ENCODE assay signal across 12 cellular contexts in the genomic region with DNA sequence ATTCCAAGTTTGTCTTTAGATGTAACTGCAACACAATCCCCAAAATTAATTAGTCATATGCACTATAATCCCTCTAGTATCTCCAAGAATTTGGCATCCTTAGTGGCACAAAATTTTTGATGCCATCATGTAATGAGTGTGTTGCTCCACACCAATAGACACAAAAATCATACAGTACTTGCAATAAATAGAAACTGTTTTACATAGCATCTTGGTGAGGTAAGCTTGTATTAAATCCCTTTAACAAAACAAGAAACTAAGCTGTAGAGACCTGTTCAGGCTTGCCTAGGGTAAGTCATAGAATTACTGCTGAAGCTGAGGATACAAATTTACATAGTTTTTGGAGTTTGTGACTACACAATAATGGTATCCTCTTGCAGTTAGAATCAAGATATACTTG.
DNase-seq lines count a peak whose midpoint lies in the region; ATAC-seq, FAIRE-seq and TF ChIP-seq lines count a peak whose summit lies in the region.
"Had no signal": no experiment of that assay in that cellular context is flagged by ENCODE, and none has a peak within 500 bp of the region (broad histone marks: within the 10 kb centered on the region; RNA-seq: fewer than 3 reads in every experiment).

No MANE protein-coding gene starts in this region.

- in situ Hi-C loops in HepG2 (cut with HindIII; ENCODE audit: extremely low pct_ligation_motif_present, low pct_unique_long_range_greater_than_20kb), result no loop called here

- H3K79me2 ChIP-seq in smooth muscle cell (ENCODE audit: low read depth), result no peaks in the 10 kb centered on the region
- no peaks in the 10 kb centered on the region for H3K79me2 ChIP-seq in HepG2 (ENCODE audit: insufficient read depth, low read length)

- CTCF ChIA-PET in HepG2 (lab: Yijun Ruan, JAX; ENCODE audit: low intra/inter-chr PET ratio, low total read pairs), result no interaction called here

- intact Hi-C loops in HepG2 (cut with micrococcal nuclease; ENCODE audit: unreplicated experiment), result no loop called here

- H3K4me3 ChIP-seq in choroid plexus epithelial cell (ENCODE audit: low read depth, low read length), result no peak overlapping the region
- no peak overlapping the region for H3K4me3 ChIP-seq in smooth muscle cell
- H3K4me3 ChIP-seq in HepG2 (replicated peaks in 1 of 3; ENCODE audit: insufficient read depth in 1 of 3, low read depth in 2 of 3, low read length in 3 of 3), result no peak overlapping the region
- H3K4me3 ChIP-seq: thyroid gland had no signal

- DNase-seq in HPDE6-E6E7 (ENCODE audit: extremely low spot score) (peak; percentile 59), choroid plexus epithelial cell (ENCODE audit: low read depth) (peak; percentile 51), smooth muscle cell (lab: John Stamatoyannopoulos, UW; ENCODE audit: unreplicated experiment) (no peak), HepG2 (ENCODE audit: low spot score) (no peak), GM12891 (ENCODE audit: insufficient read length, low spot score) (no peak)
- DNase-seq in stimulated activated CD8-positive, alpha-beta memory T cell treated with anti-CD3 and anti-CD28 coated beads, Interleukin-4, amount 100 ng/mL, for 48 hours, result no peak
- DNase-seq: activated CD8-positive, alpha-beta T cell treated with anti-CD3 and anti-CD28 coated beads for 36 hours; MV-4-11; RPMI8226; small intestine; thyroid gland had no signal

- H3F3A ChIP-seq in smooth muscle cell (ENCODE audit: low read depth), result no peaks in the 10 kb centered on the region

- TF ChIP-seq EP300 in HepG2 (IDR thresholded peaks at IDR 0.05; ENCODE audit: low read depth in 2 of 2, low read length in 2 of 2), result no peak
- no peak for TF ChIP-seq EP300 in HepG2 (CRISPR knock-in tag; IDR thresholded peaks at IDR 0.05; ENCODE audit: borderline replicate concordance)

- TF ChIP-seq POLR2A in HepG2 (IDR thresholded peaks at IDR 0.05; ENCODE audit: insufficient read depth in 1 of 2, low read depth in 2 of 2, low read length in 2 of 2) (no peak), GM12891 (IDR thresholded peaks at IDR 0.05; ENCODE audit: low read depth, low read length) (no peak)

- TF ChIP-seq RAD21 in HepG2 (CRISPR knock-in tag; IDR thresholded peaks at IDR 0.05), result no peak

- H3K27me3 ChIP-seq in smooth muscle cell (ENCODE audit: low read depth), result no peaks in the 10 kb centered on the region
- no peaks in the 10 kb centered on the region for H3K27me3 ChIP-seq in HepG2 (ENCODE audit: control insufficient read depth in 1 of 2, insufficient read depth in 2 of 2, low read length in 2 of 2)
- H3K27me3 ChIP-seq: thyroid gland had no signal

- peak overlapping the region; percentile 45 for H3K4me2 ChIP-seq in smooth muscle cell
- no peak overlapping the region for H3K4me2 ChIP-seq in HepG2 (ENCODE audit: low read depth, low read length)

- H3K9me3 ChIP-seq in smooth muscle cell (replicated peaks; ENCODE audit: low read depth), result no peaks in the 10 kb centered on the region
- no peaks in the 10 kb centered on the region for H3K9me3 ChIP-seq in HepG2 (ENCODE audit: low read length)
- H3K9me3 ChIP-seq: thyroid gland had no signal

- peaks cover 12% of the 10 kb centered on the region for H3K4me1 ChIP-seq in smooth muscle cell (ENCODE audit: low read depth)
- H3K4me1 ChIP-seq in HepG2 (ENCODE audit: insufficient read depth, low read length), result no peaks in the 10 kb centered on the region
- H3K4me1 ChIP-seq: thyroid gland had no signal

- H3K27ac ChIP-seq in smooth muscle cell (ENCODE audit: low read depth), result peak overlapping the region; percentile 92
- no peak overlapping the region for H3K27ac ChIP-seq in HepG2 (ENCODE audit: extremely low read length, insufficient read depth, low read length)
- H3K27ac ChIP-seq: thyroid gland had no signal

- H3K9ac ChIP-seq in smooth muscle cell (ENCODE audit: low read depth) (peak overlapping the region; percentile 43), HepG2 (ENCODE audit: insufficient read depth, low read depth, low read length) (no peak overlapping the region)

- POLR2A ChIA-PET in HepG2 (lab: Yijun Ruan, JAX), result no interaction called here

- no peaks in the 10 kb centered on the region for H4K20me1 ChIP-seq in smooth muscle cell (ENCODE audit: low read depth)
- H4K20me1 ChIP-seq in HepG2 (ENCODE audit: insufficient read depth, low read length), result no peaks in the 10 kb centered on the region

- no peaks in the 10 kb centered on the region for H3K36me3 ChIP-seq in smooth muscle cell (ENCODE audit: low read depth)
- H3K36me3 ChIP-seq in HepG2 (replicated peaks in 1 of 2; ENCODE audit: control insufficient read depth in 1 of 2, insufficient read depth in 2 of 2, low read length in 2 of 2), result no peaks in the 10 kb centered on the region
- H3K36me3 ChIP-seq: thyroid gland had no signal

- no peak for TF ChIP-seq CTCF in choroid plexus epithelial cell (conservative IDR thresholded peaks at IDR 0.05; ENCODE audit: low read depth, low read length)
- TF ChIP-seq CTCF in smooth muscle cell (IDR thresholded peaks at IDR 0.05; ENCODE audit: borderline replicate concordance, insufficient read depth, poor library complexity, severe bottlenecking), result no peak
- TF ChIP-seq CTCF in HepG2 (CRISPR knock-in tag; IDR thresholded peaks at IDR 0.05), result no peak

- ATAC-seq in GM18520 (IDR thresholded peaks at IDR 0.05; ENCODE audit: unreplicated experiment), result peak; percentile 89
- no peak for ATAC-seq in HepG2
- ATAC-seq: activated CD8-positive, alpha-beta T cell treated with anti-CD3 and anti-CD28 coated beads for 36 hours had no signal

- no peak overlapping the region for H2AFZ ChIP-seq in smooth muscle cell (ENCODE audit: low read depth)
- H2AFZ ChIP-seq in HepG2 (ENCODE audit: low read length), result no peak overlapping the region

- FAIRE-seq in HepG2 (lab: Jason Lieb, UNC) (no peak), GM12891 (lab: Jason Lieb, UNC) (no peak)
- FAIRE-seq: small intestine had no signal

- BruUV-seq in HepG2 (replicated peaks; lab: Mats Ljungman, UMichigan), result no TSS peak

TF ChIP-seq in HepG2, 621 proteins besides CTCF, POLR2A, EP300 and RAD21:
- no peak for TF ChIP-seq HES4 (CRISPR knock-in tag; IDR thresholded peaks at IDR 0.05; ENCODE audit: borderline replicate concordance)
- no peak for TF ChIP-seq TMF1 (CRISPR knock-in tag; IDR thresholded peaks at IDR 0.05; ENCODE audit: low read depth)
- TF ChIP-seq FOXO1 (CRISPR knock-in tag; IDR thresholded peaks at IDR 0.05), result no peak
- no peak for TF ChIP-seq PPARG (CRISPR knock-in tag; conservative IDR thresholded peaks at IDR 0.05)
- TF ChIP-seq MTA3 (CRISPR knock-in tag; IDR thresholded peaks at IDR 0.05), result no peak
- TF ChIP-seq CC2D1A (CRISPR knock-in tag; IDR thresholded peaks at IDR 0.05), result no peak

TF ChIP-seq in GM12891, 5 proteins besides CTCF, POLR2A, EP300 and RAD21:
- TF ChIP-seq POU2F2 (IDR thresholded peaks at IDR 0.05; ENCODE audit: low read depth, low read length) (no peak), SPI1 (IDR thresholded peaks at IDR 0.05; ENCODE audit: low read depth, low read length) (no peak), PAX5 (IDR thresholded peaks at IDR 0.05; ENCODE audit: insufficient read depth, low read length, severe bottlenecking) (no peak), POLR2AphosphoS5 (IDR thresholded peaks at IDR 0.05; ENCODE audit: low read depth, low read length) (no peak), TAF1 (IDR thresholded peaks at IDR 0.05; ENCODE audit: low read depth, low read length) (no peak)

Comparison
In these comparisons a context has a peak if more than half of its experiments do, and no peak if none do; other contexts are left out.
1. DNase-seq: peak in HPDE6-E6E7 (single experiment) and choroid plexus epithelial cell (single experiment); none in smooth muscle cell (single experiment), HepG2 (single experiment), GM12891 (single experiment) and stimulated activated CD8-positive, alpha-beta memory T cell treated with anti-CD3 and anti-CD28 coated beads, Interleukin-4, amount 100 ng/mL, for 48 hours (single experiment).